Comparison of ENCODE assay signal across 1 cellular context in the genomic region with DNA sequence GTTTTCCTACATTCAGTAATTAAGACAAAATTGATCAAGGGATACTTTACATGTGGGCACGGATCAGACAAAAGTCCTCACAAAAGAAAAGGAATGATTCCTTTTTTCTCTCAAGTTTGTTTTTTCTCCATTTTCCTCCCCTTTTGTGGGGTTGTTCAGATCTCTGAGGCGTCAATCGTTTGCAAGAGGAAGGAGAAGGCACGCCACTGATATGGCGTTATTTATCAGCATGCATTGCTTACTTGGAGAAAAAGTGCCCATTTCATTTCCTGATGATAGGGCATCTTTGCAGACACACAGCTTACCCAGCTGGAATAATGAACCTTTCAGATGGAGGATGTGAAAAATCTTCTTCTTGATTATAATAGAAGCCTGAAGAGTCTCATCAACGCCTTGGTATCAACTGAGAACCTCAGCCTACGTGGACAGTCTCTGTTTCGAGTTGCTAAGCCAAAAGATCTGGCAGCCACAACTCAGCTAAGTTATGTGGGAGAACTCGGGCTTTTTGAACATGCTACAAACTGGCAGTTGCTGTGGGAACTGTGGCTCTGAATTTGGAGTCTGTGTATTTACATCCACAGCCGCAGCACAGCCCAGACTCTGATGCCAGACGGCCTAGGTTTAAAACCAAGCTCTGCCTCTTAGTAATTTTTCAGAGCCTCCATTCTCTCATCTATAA.
TF ChIP-seq lines count a peak whose summit lies in the region.

No MANE protein-coding gene starts in this region.

TF ChIP-seq in SK-N-SH treated with all-trans-retinoic acid at 6 μM for 48 hours, 23 proteins besides CTCF, POLR2A, EP300 and RAD21 (continued from another document):
- TF ChIP-seq ZFP30 (CRISPR knock-in tag; IDR thresholded peaks at IDR 0.05), result no peak
